In genomic region chr1:93851878-93852277, GRCh38 we compare ENCODE assay signal across 22 cellular contexts. TPM values are rescaled to one million over a fixed set of nuclear protein-coding genes. Genes with fewer than 3 reads are reported as not detected.
DNase-seq lines count a peak whose midpoint lies in the region; ATAC-seq, FAIRE-seq and TF ChIP-seq lines count a peak whose summit lies in the region.
"Had no signal": no experiment of that assay in that cellular context is flagged by ENCODE, and none has a peak within 500 bp of the region (broad histone marks: within the 10 kb centered on the region; RNA-seq: fewer than 3 reads in every experiment).

No MANE protein-coding gene starts in this region.

- TF ChIP-seq CTCF in HepG2 (CRISPR knock-in tag; IDR thresholded peaks at IDR 0.05) (no peak), right lobe of liver (IDR thresholded peaks at IDR 0.05) (no peak), K562 (IDR thresholded peaks at IDR 0.05 in 2 of 3, conservative IDR thresholded peaks at IDR 0.05 in 1 of 3; ENCODE audit: insufficient read depth in 2 of 3, low read depth in 1 of 3, low read length in 3 of 3) (no peak), pancreas (IDR thresholded peaks at IDR 0.05) (no peak)

- H4K20me1 ChIP-seq in HepG2 (ENCODE audit: insufficient read depth, low read length) (no peaks in the 10 kb centered on the region), K562 (replicated peaks; ENCODE audit: control insufficient read depth, insufficient read depth, low read length) (no peaks in the 10 kb centered on the region)
- H4K20me1 ChIP-seq: BLaER1 treated with 17β-estradiol and CSF1 and Interleukin-3, amounts not matched to agents 10 nM and 100 nM had no signal

- no peaks in the 10 kb centered on the region for H3K36me3 ChIP-seq in HepG2 (replicated peaks in 1 of 2; ENCODE audit: control insufficient read depth in 1 of 2, insufficient read depth in 2 of 2, low read length in 2 of 2)
- no peaks in the 10 kb centered on the region for H3K36me3 ChIP-seq in right lobe of liver
- H3K36me3 ChIP-seq in K562 (ENCODE audit: control insufficient read depth, insufficient read depth, low read length), result no peaks in the 10 kb centered on the region
- no peaks in the 10 kb centered on the region for H3K36me3 ChIP-seq in pancreas

- POLR2A ChIA-PET in HepG2 (lab: Yijun Ruan, JAX), result no interaction called here
- POLR2A ChIA-PET in K562 (lab: Yijun Ruan, JAX), result no interaction called here

- H2AFZ ChIP-seq in HepG2 (ENCODE audit: low read length), result no peak overlapping the region
- no peak overlapping the region for H2AFZ ChIP-seq in K562 (ENCODE audit: low read depth, low read length)

- H3K79me2 ChIP-seq in HepG2 (ENCODE audit: insufficient read depth, low read length), result no peaks in the 10 kb centered on the region
- H3K79me2 ChIP-seq in K562 (ENCODE audit: control insufficient read depth, insufficient read depth, low read length), result no peaks in the 10 kb centered on the region

- in situ Hi-C loops in HepG2 (cut with HindIII; ENCODE audit: extremely low pct_ligation_motif_present, low pct_unique_long_range_greater_than_20kb) (no loop called here), K562 (cut with MboI) (loop anchor here (25.0 kb wide), 1 partner anchor 990 kb away; no protein-coding TSS in a partner anchor)

- WGBS in HepG2 (ENCODE audit: low lambda C conversion rate), result 83% methylated on average over 1 of the region's 1 CpG
- WGBS in right lobe of liver (ENCODE audit: insufficient coverage, low coverage, low lambda C conversion rate, missing lambda C conversion rate), result 100% methylated on average over 1 of the region's 1 CpG
- WGBS in K562 (ENCODE audit: insufficient coverage, low coverage, missing lambda C conversion rate), result no CpG with 5 or more reads among the region's 1 CpG
- no CpG with 5 or more reads among the region's 1 CpG for WGBS in pancreas, 2 donors

- BruUV-seq in HepG2 (replicated peaks; lab: Mats Ljungman, UMichigan) (no TSS peak), K562 (replicated peaks; lab: Mats Ljungman, UMichigan) (no TSS peak)

- TF ChIP-seq POLR2A in HepG2 (IDR thresholded peaks at IDR 0.05; ENCODE audit: insufficient read depth in 1 of 2, low read depth in 2 of 2, low read length in 2 of 2) (no peak), right lobe of liver (IDR thresholded peaks at IDR 0.05) (no peak), K562 (conservative IDR thresholded peaks at IDR 0.05) (no peak)

- intact Hi-C loops in HepG2 (cut with micrococcal nuclease; ENCODE audit: unreplicated experiment), result no loop called here
- intact Hi-C loops in right lobe of liver (cut with DNase I), result no loop called here
- intact Hi-C loops in K562 (cut with micrococcal nuclease), result no loop called here
- intact Hi-C loops in pancreas (cut with DNase I), result no loop called here

- TF ChIP-seq EP300 in HepG2 (IDR thresholded peaks at IDR 0.05; ENCODE audit: low read depth in 2 of 2, low read length in 2 of 2), result no peak
- TF ChIP-seq EP300 in HepG2 (CRISPR knock-in tag; IDR thresholded peaks at IDR 0.05; ENCODE audit: borderline replicate concordance), result no peak
- no peak for TF ChIP-seq EP300 in K562 (IDR thresholded peaks at IDR 0.05; ENCODE audit: low read length)

- no peak for TF ChIP-seq RAD21 in HepG2 (CRISPR knock-in tag; IDR thresholded peaks at IDR 0.05)
- TF ChIP-seq RAD21 in K562 (CRISPR knock-in tag; conservative IDR thresholded peaks at IDR 0.05 in 1 of 2, IDR thresholded peaks at IDR 0.05 in 1 of 2), result no peak

- no peak overlapping the region for H3K4me2 ChIP-seq in HepG2 (ENCODE audit: low read depth, low read length)
- H3K4me2 ChIP-seq in K562 (ENCODE audit: insufficient read depth, low read length), result peak overlapping the region; percentile 3; the same call in 1 of the 2 replicates
- H3K4me2 ChIP-seq: A549; BLaER1 treated with 17β-estradiol and CSF1 and Interleukin-3, amounts not matched to agents 10 nM and 100 nM had no signal

- peaks cover 6% of the 10 kb centered on the region; the same call in 1 of the 2 replicates for H3K4me1 ChIP-seq in HepG2 (ENCODE audit: insufficient read depth, low read length)
- no peaks in the 10 kb centered on the region for H3K4me1 ChIP-seq in right lobe of liver
- peaks cover 9 to 11% of the 10 kb centered on the region in 2 experiments; a peak in 2 of 5 replicates for H3K4me1 ChIP-seq in K562 (replicated peaks in 1 of 2; ENCODE audit: control insufficient read depth in 2 of 2, insufficient read depth in 2 of 2, low read length in 2 of 2)
- H3K4me1 ChIP-seq in pancreas, result no peaks in the 10 kb centered on the region

- FAIRE-seq in HepG2 (lab: Jason Lieb, UNC) (no peak), K562 (lab: Jason Lieb, UNC) (no peak), islet of Langerhans (lab: Jason Lieb, UNC) (peak; percentile 13), pancreas (lab: Jason Lieb, UNC) (peak; percentile 59)
- FAIRE-seq: A549, D721Med, G401.6, GM12891 had no signal

- no peak overlapping the region for H3K4me3 ChIP-seq in HepG2 (replicated peaks in 1 of 3; ENCODE audit: insufficient read depth in 1 of 3, low read depth in 2 of 3, low read length in 3 of 3)
- H3K4me3 ChIP-seq in right lobe of liver, result no peak overlapping the region
- no peak overlapping the region for H3K4me3 ChIP-seq in K562
- no peak overlapping the region for H3K4me3 ChIP-seq in pancreas
- H3K4me3 ChIP-seq: A549; BLaER1 treated with 17β-estradiol and CSF1 and Interleukin-3, amounts not matched to agents 10 nM and 100 nM had no signal

- H3K9me3 ChIP-seq in HepG2 (ENCODE audit: low read length) (peaks cover 16% of the 10 kb centered on the region), right lobe of liver (no peaks in the 10 kb centered on the region), K562 (replicated peaks; ENCODE audit: control insufficient read depth, insufficient read depth, low read depth, low read length) (no peaks in the 10 kb centered on the region), pancreas (no peaks in the 10 kb centered on the region)
- H3K9me3 ChIP-seq: A549, Caco-2 had no signal

- no peaks in the 10 kb centered on the region for H3K27me3 ChIP-seq in HepG2 (ENCODE audit: control insufficient read depth in 1 of 2, insufficient read depth in 2 of 2, low read length in 2 of 2)
- no peaks in the 10 kb centered on the region for H3K27me3 ChIP-seq in right lobe of liver
- no peaks in the 10 kb centered on the region for H3K27me3 ChIP-seq in K562 (ENCODE audit: control insufficient read depth in 2 of 2, insufficient read depth in 2 of 2, low read length in 2 of 2)
- H3K27me3 ChIP-seq in pancreas, result no peaks in the 10 kb centered on the region
- H3K27me3 ChIP-seq: BLaER1 treated with 17β-estradiol and CSF1 and Interleukin-3, amounts not matched to agents 10 nM and 100 nM had no signal

- H3K9ac ChIP-seq in HepG2 (ENCODE audit: insufficient read depth, low read depth, low read length), result no peak overlapping the region
- H3K9ac ChIP-seq in K562 (ENCODE audit: insufficient read depth in 1 of 2, low read depth in 2 of 2, low read length in 2 of 2), result no peak overlapping the region
- H3K9ac ChIP-seq: BLaER1 treated with 17β-estradiol and CSF1 and Interleukin-3, amounts not matched to agents 10 nM and 100 nM had no signal

- no peak for ATAC-seq in HepG2
- ATAC-seq in right lobe of liver, result no peak
- ATAC-seq in K562, result no peak
- no peak for ATAC-seq in pancreas
- ATAC-seq in HG03354 (IDR thresholded peaks at IDR 0.05; ENCODE audit: poor library complexity, severe bottlenecking, unreplicated experiment), result no peak
- ATAC-seq: A549; CD8-positive, alpha-beta T cell had no signal

- DNase-seq in HepG2 (ENCODE audit: low spot score) (no peak), right lobe of liver (no peak), K562 (ENCODE audit: extremely low read depth in 1 of 4, low spot score in 3 of 4) (no peak), pancreas (no peak), middle frontal gyrus (ENCODE audit: extremely low spot score, low spot score) (no peak)
- no peak for DNase-seq in activated CD4-positive, alpha-beta T cell treated with anti-CD3 and anti-CD28 coated beads for 48 hours
- DNase-seq: AML-193; Caco-2; Calu3; CD4-positive, alpha-beta T cell; CD8-positive, alpha-beta T cell; DMS79 treated with DMSO at 0.1 percent for 48 hours; GF-D8 had no signal

- CTCF ChIA-PET in HepG2 (lab: Yijun Ruan, JAX; ENCODE audit: low intra/inter-chr PET ratio, low total read pairs), result no interaction called here
- CTCF ChIA-PET in K562 (lab: Yijun Ruan, JAX; ENCODE audit: low intra/inter-chr PET ratio), result interaction anchor here (0.9 kb wide), 1 partner anchor 223 kb away, joined by 4 read pairs; no protein-coding TSS in a partner anchor

- H3K9me1 ChIP-seq in K562 (ENCODE audit: control insufficient read depth, insufficient read depth, low read length), result no peaks in the 10 kb centered on the region

- H3K27ac ChIP-seq in HepG2 (ENCODE audit: extremely low read length, insufficient read depth, low read length), result no peak overlapping the region
- H3K27ac ChIP-seq in right lobe of liver, result no peak overlapping the region
- no peak overlapping the region for H3K27ac ChIP-seq in K562 (ENCODE audit: extremely low read depth, low read depth, low read length)
- no peak overlapping the region for H3K27ac ChIP-seq in pancreas
- H3K27ac ChIP-seq: 22Rv1; A549; BLaER1 treated with 17β-estradiol and CSF1 and Interleukin-3, amounts not matched to agents 10 nM and 100 nM; C4-2B had no signal

RNA-seq across cellular contexts. Expression of gene DNTTIP2, which starts 27.1 kb away (rescaled TPM):
- total RNA-seq in HepG2 (2016; rRNA removed; fragmentation: Illumina TruSeq; extraction: Trizol) (63.3 and 93.0 TPM in 2 replicates), right lobe of liver (10 to 100 TPM; 15.0 to 27.0 (median 22.2) TPM), K562 (2014; rRNA removed) (50.4 and 59.2 TPM in 2 replicates), K562 (2014; rRNA removed; fragmentation: Illumina TruSeq; extraction: Trizol) (106 and 136 TPM in 2 replicates), K562 (2015; rRNA removed; fragmentation: Illumina TruSeq; extraction: Trizol) (87.9 and 97.0 TPM in 2 replicates), K562 (2021) (85.2 and 91.9 TPM in 2 replicates), pancreas (10 to 100 TPM; 15.7 to 24.3 (median 20.5) TPM)
- total RNA-seq in HepG2 (2016; cell fraction: cytosol; rRNA removed; fragmentation: Illumina TruSeq; extraction: Trizol; ENCODE audit: low read depth), result 15.2 and 18.1 TPM in 2 replicates
- 58.6 and 87.6 TPM in 2 replicates for total RNA-seq in HepG2 (2016; cell fraction: insoluble cytoplasmic fraction; rRNA removed; fragmentation: Illumina TruSeq; extraction: Trizol)
- 18.9 and 24.0 TPM in 2 replicates for total RNA-seq in HepG2 (2016; cell fraction: membrane; rRNA removed; fragmentation: Illumina TruSeq; extraction: Trizol)
- total RNA-seq in HepG2 (2016; cell fraction: nucleus; rRNA removed; fragmentation: Illumina TruSeq; extraction: Trizol), result 67.1 and 71.3 TPM in 2 replicates
- polyA plus RNA-seq in HepG2 (2011; rRNA removed) (10.3 and 11.4 TPM in 2 replicates), K562 (2011; rRNA removed) (56.1 and 75.0 TPM in 2 replicates), K562 (2014; fragmentation: Illumina TruSeq; extraction: Trizol) (87.6 and 113 TPM in 2 replicates), K562 (2014; fragmentation: Nextera tagmentation; extraction: Ambion mirVana) (100 to 1,000 TPM; 113 to 138 TPM), K562 (2014; rRNA removed) (59.7 and 75.4 TPM in 2 replicates), pancreas (10 to 100 TPM; 26.4 to 39.2 TPM)
- polyA plus RNA-seq in HepG2 (2011; cell fraction: cytosol; rRNA removed), result 3.6 and 4.4 TPM in 2 replicates
- polyA plus RNA-seq in HepG2 (2011; cell fraction: nucleus; rRNA removed), result 9.6 and 9.7 TPM in 2 replicates
- polyA plus RNA-seq in HepG2 (2012), result 29.5 and 35.0 TPM in 2 replicates
- 5.3 and 7.3 TPM in 2 replicates for polyA plus RNA-seq in HepG2 (2016; cell fraction: cytosol; fragmentation: Illumina TruSeq; extraction: Trizol; ENCODE audit: low read depth)
- polyA plus RNA-seq in HepG2 (2016; cell fraction: insoluble cytoplasmic fraction; fragmentation: Illumina TruSeq; extraction: Trizol; ENCODE audit: low read depth), result 77.2 and 80.1 TPM in 2 replicates
- polyA plus RNA-seq in HepG2 (2016; cell fraction: membrane; fragmentation: Illumina TruSeq; extraction: Trizol; ENCODE audit: low read depth), result 7.6 and 11.1 TPM in 2 replicates
- 95.2 and 98.9 TPM in 2 replicates for polyA plus RNA-seq in HepG2 (2016; cell fraction: nucleus; fragmentation: Illumina TruSeq; extraction: Trizol; ENCODE audit: insufficient read depth, low read depth)
- 7.4 and 19.1 TPM in 2 replicates for polyA minus RNA-seq in HepG2 (2011; rRNA and poly(A)+ RNA removed; ENCODE audit: low replicate concordance)
- polyA minus RNA-seq in HepG2 (2011; cell fraction: cytosol; rRNA and poly(A)+ RNA removed), result 6.9 and 12.9 TPM in 2 replicates
- polyA minus RNA-seq in HepG2 (2011; cell fraction: nucleus; rRNA and poly(A)+ RNA removed), result 29.0 and 36.4 TPM in 2 replicates
- total RNA-seq in K562 (2011; cell fraction: chromatin; rRNA removed; ENCODE audit: low replicate concordance), result 50.5 and 141 TPM in 2 replicates
- 40.2 and 49.0 TPM in 2 replicates for total RNA-seq in K562 (2011; cell fraction: nucleolus; rRNA removed)
- total RNA-seq in K562 (2011; cell fraction: nucleoplasm; rRNA removed), result 77.8 and 89.5 TPM in 2 replicates
- 3.9 and 5.5 TPM in 2 replicates for polyA plus RNA-seq in K562 (2011; cell fraction: cytosol; rRNA removed)
- polyA plus RNA-seq in K562 (2011; cell fraction: nucleus; rRNA removed), result 140 and 149 TPM in 2 replicates
- 46.3 and 75.3 TPM in 2 replicates for polyA plus RNA-seq in K562 (2012)
- 119 and 126 TPM in 2 replicates for polyA minus RNA-seq in K562 (2011; rRNA and poly(A)+ RNA removed)
- 15.1 and 17.9 TPM in 2 replicates for polyA minus RNA-seq in K562 (2011; cell fraction: cytosol; rRNA and poly(A)+ RNA removed)
- 31.6 and 79.9 TPM in 2 replicates for polyA minus RNA-seq in K562 (2011; cell fraction: nucleus; rRNA and poly(A)+ RNA removed)

RNA-seq across cellular contexts. Expression of gene GCLM, which starts 57.4 kb away (rescaled TPM):
- total RNA-seq in HepG2 (2016; rRNA removed; fragmentation: Illumina TruSeq; extraction: Trizol) (28.1 and 29.9 TPM in 2 replicates), right lobe of liver (10 to 100 TPM; 19.9 to 49.8 (median 34.6) TPM), K562 (2014; rRNA removed) (13.8 and 17.5 TPM in 2 replicates), K562 (2014; rRNA removed; fragmentation: Illumina TruSeq; extraction: Trizol) (38.9 and 43.3 TPM in 2 replicates), K562 (2015; rRNA removed; fragmentation: Illumina TruSeq; extraction: Trizol) (22.3 and 24.5 TPM in 2 replicates), K562 (2021) (39.5 and 41.0 TPM in 2 replicates), pancreas (1 to 10 TPM; 3.9 to 9.6 (median 6.7) TPM)
- total RNA-seq in HepG2 (2016; cell fraction: cytosol; rRNA removed; fragmentation: Illumina TruSeq; extraction: Trizol; ENCODE audit: low read depth), result 29.4 and 34.7 TPM in 2 replicates
- total RNA-seq in HepG2 (2016; cell fraction: insoluble cytoplasmic fraction; rRNA removed; fragmentation: Illumina TruSeq; extraction: Trizol), result 28.9 and 30.1 TPM in 2 replicates
- 10.9 and 11.8 TPM in 2 replicates for total RNA-seq in HepG2 (2016; cell fraction: membrane; rRNA removed; fragmentation: Illumina TruSeq; extraction: Trizol)
- total RNA-seq in HepG2 (2016; cell fraction: nucleus; rRNA removed; fragmentation: Illumina TruSeq; extraction: Trizol), result 15.5 and 16.1 TPM in 2 replicates
- polyA plus RNA-seq in HepG2 (2011; rRNA removed) (8.0 and 8.7 TPM in 2 replicates), K562 (2011; rRNA removed) (55.5 and 71.6 TPM in 2 replicates), K562 (2014; fragmentation: Illumina TruSeq; extraction: Trizol) (27.3 and 32.8 TPM in 2 replicates), K562 (2014; fragmentation: Nextera tagmentation; extraction: Ambion mirVana) (1 to 10 TPM; 9.3 to 9.6 TPM), K562 (2014; rRNA removed) (16.2 and 18.2 TPM in 2 replicates), pancreas (10 to 100 TPM in 1 of 2 donors, 1 to 10 TPM in 1; 2.1 to 10.4 TPM)
- 4.2 and 5.6 TPM in 2 replicates for polyA plus RNA-seq in HepG2 (2011; cell fraction: cytosol; rRNA removed)
- 1.9 and 2.6 TPM in 2 replicates for polyA plus RNA-seq in HepG2 (2011; cell fraction: nucleus; rRNA removed)
- polyA plus RNA-seq in HepG2 (2012), result 17.1 and 18.2 TPM in 2 replicates
- 1.9 and 2.3 TPM in 2 replicates for polyA plus RNA-seq in HepG2 (2016; cell fraction: cytosol; fragmentation: Illumina TruSeq; extraction: Trizol; ENCODE audit: low read depth)
- 30.1 and 43.8 TPM in 2 replicates for polyA plus RNA-seq in HepG2 (2016; cell fraction: insoluble cytoplasmic fraction; fragmentation: Illumina TruSeq; extraction: Trizol; ENCODE audit: low read depth)
- 4.8 and 5.1 TPM in 2 replicates for polyA plus RNA-seq in HepG2 (2016; cell fraction: membrane; fragmentation: Illumina TruSeq; extraction: Trizol; ENCODE audit: low read depth)
- polyA plus RNA-seq in HepG2 (2016; cell fraction: nucleus; fragmentation: Illumina TruSeq; extraction: Trizol; ENCODE audit: insufficient read depth, low read depth), result 18.2 and 22.7 TPM in 2 replicates
- polyA minus RNA-seq in HepG2 (2011; rRNA and poly(A)+ RNA removed; ENCODE audit: low replicate concordance), result 8.9 and 19.6 TPM in 2 replicates
- 5.8 and 12.5 TPM in 2 replicates for polyA minus RNA-seq in HepG2 (2011; cell fraction: cytosol; rRNA and poly(A)+ RNA removed)
- polyA minus RNA-seq in HepG2 (2011; cell fraction: nucleus; rRNA and poly(A)+ RNA removed), result 25.2 and 29.7 TPM in 2 replicates
- 21.3 and 58.7 TPM in 2 replicates for total RNA-seq in K562 (2011; cell fraction: chromatin; rRNA removed; ENCODE audit: low replicate concordance)
- total RNA-seq in K562 (2011; cell fraction: nucleolus; rRNA removed), result 21.2 and 23.3 TPM in 2 replicates
- total RNA-seq in K562 (2011; cell fraction: nucleoplasm; rRNA removed), result 34.2 and 65.9 TPM in 2 replicates
- polyA plus RNA-seq in K562 (2011; cell fraction: cytosol; rRNA removed), result 10.4 and 18.6 TPM in 2 replicates
- polyA plus RNA-seq in K562 (2011; cell fraction: nucleus; rRNA removed), result 11.0 and 14.3 TPM in 2 replicates
- polyA plus RNA-seq in K562 (2012), result 23.6 and 39.2 TPM in 2 replicates
- polyA minus RNA-seq in K562 (2011; rRNA and poly(A)+ RNA removed), result 60.9 and 71.0 TPM in 2 replicates
- 25.4 and 28.6 TPM in 2 replicates for polyA minus RNA-seq in K562 (2011; cell fraction: cytosol; rRNA and poly(A)+ RNA removed)
- 29.9 and 38.1 TPM in 2 replicates for polyA minus RNA-seq in K562 (2011; cell fraction: nucleus; rRNA and poly(A)+ RNA removed)

Comparison
In these comparisons a context has a peak if more than half of its experiments do, and no peak if none do; other contexts are left out.
1. Of the 241 proteins assayed by ChIP-seq in both HepG2 and K562: peak only in HepG2: HNRNPK; only in K562: PCBP2; in both: none; in neither: 239.